In genomic region chr18:45861926-45862325, GRCh38 we compare ENCODE assay signal across 29 cellular contexts. TPM values are rescaled to one million over a fixed set of nuclear protein-coding genes. Genes with fewer than 3 reads are reported as not detected.
"Had no signal": no experiment of that assay in that cellular context is flagged by ENCODE, and none has a peak within 500 bp of the region (broad histone marks: within the 10 kb centered on the region; RNA-seq: fewer than 3 reads in every experiment).

No MANE protein-coding gene starts in this region.

- H3K4me1 Mint-ChIP-seq: brain had no signal

- H3K4me1 ChIP-seq: SJCRH30 had no signal

- H3K4me3 Mint-ChIP-seq: activated CD4-positive, alpha-beta T cell treated with anti-CD3 and anti-CD28 coated beads, Interleukin-2, amount 10 ng/mL, durations not matched to agents 24 days and 14 days; activated CD8-positive, alpha-beta T cell treated with anti-CD3 and anti-CD28 coated beads for 36 hours; activated naive CD4-positive, alpha-beta T cell treated with anti-CD3 and anti-CD28 coated beads for 36 hours; activated naive CD8-positive, alpha-beta T cell; activated naive CD8-positive, alpha-beta T cell treated with anti-CD3 and anti-CD28 coated beads, Interleukin-2, amount 50 U/mL, for 24 hours; activated T-helper 1 cell treated with anti-CD3 and anti-CD28 coated beads, Interleukin-12 subunit alpha, Interleukin-12 subunit beta, Interleukin-2, Interleukin-4 antibody, amounts not matched to agents 30 ng/mL and 10 ng/mL and 1 ng/mL, durations not matched to agents 14 hours and 24 hours and 36 hours; brain; T-helper 2 cell treated with Interferon-gamma antibody and Interleukin-4, amounts not matched to agents 5 μg/mL and 100 μg/mL, for 36 hours had no signal

- H3K27ac ChIP-seq: SJCRH30, SK-N-MC had no signal

- H3K9me3 Mint-ChIP-seq: activated naive CD8-positive, alpha-beta T cell treated with anti-CD3 and anti-CD28 coated beads, Interleukin-2, amount 50 U/mL, for 24 hours; activated T-helper 1 cell treated with anti-CD3 and anti-CD28 coated beads, Interleukin-12 subunit alpha, Interleukin-12 subunit beta, Interleukin-2, Interleukin-4 antibody, amounts not matched to agents 30 ng/mL and 10 ng/mL and 1 ng/mL, durations not matched to agents 14 hours and 24 hours and 36 hours; T-helper 2 cell treated with Interferon-gamma antibody and Interleukin-4, amounts not matched to agents 5 μg/mL and 100 μg/mL, for 36 hours had no signal

- H3K9me3 ChIP-seq: SJCRH30 had no signal

- DNase-seq: activated CD4-positive, alpha-beta T cell treated with anti-CD3 and anti-CD28 coated beads, Interleukin-2, amount 10 ng/mL, durations not matched to agents 24 days and 14 days; activated CD4-positive, alpha-beta T cell treated with anti-CD3 and anti-CD28 coated beads, Interleukin-2, amount 50 U/mL, for 4 hours; activated CD8-positive, alpha-beta T cell treated with anti-CD3 and anti-CD28 coated beads for 36 hours; activated gamma-delta T cell treated with Interleukin-2 at 50 U/mL for 16 hours; activated naive CD4-positive, alpha-beta T cell treated with anti-CD3 and anti-CD28 coated beads for 36 hours; activated naive CD8-positive, alpha-beta T cell treated with anti-CD3 and anti-CD28 coated beads, Interleukin-2, amount 50 U/mL, for 24 hours; activated T-cell treated with anti-CD3 and anti-CD28 coated beads, Interleukin-2, amount 50 U/mL, for 1 hour; anterior cingulate cortex; central memory CD4-positive, alpha-beta T cell; NCI-H1048; NCI-H1105 treated with DMSO at 0.1 percent for 48 hours; NCI-H1436; NCI-H1694; NCI-H1930; NCI-H2081 treated with DMSO at 0.1 percent for 48 hours; NCI-H345; NCI-H524 treated with DMSO at 0.1 percent for 48 hours; SHP77; SJCRH30 had no signal

- H3K27ac Mint-ChIP-seq: activated CD4-positive, alpha-beta T cell treated with anti-CD3 and anti-CD28 coated beads, Interleukin-2, amount 10 ng/mL, durations not matched to agents 24 days and 14 days; activated CD8-positive, alpha-beta T cell treated with anti-CD3 and anti-CD28 coated beads for 36 hours; activated naive CD4-positive, alpha-beta T cell treated with anti-CD3 and anti-CD28 coated beads for 36 hours; activated naive CD8-positive, alpha-beta T cell treated with anti-CD3 and anti-CD28 coated beads, Interleukin-2, amount 50 U/mL, for 24 hours; activated T-helper 1 cell treated with anti-CD3 and anti-CD28 coated beads, Interleukin-12 subunit alpha, Interleukin-12 subunit beta, Interleukin-2, Interleukin-4 antibody, amounts not matched to agents 30 ng/mL and 10 ng/mL and 1 ng/mL, durations not matched to agents 14 hours and 24 hours and 36 hours; brain; T-helper 2 cell treated with Interferon-gamma antibody and Interleukin-4, amounts not matched to agents 5 μg/mL and 100 μg/mL, for 36 hours had no signal

- H3K27me3 ChIP-seq: SJCRH30 had no signal

- H3K27me3 Mint-ChIP-seq: activated CD4-positive, alpha-beta T cell treated with anti-CD3 and anti-CD28 coated beads, Interleukin-2, amount 10 ng/mL, durations not matched to agents 24 days and 14 days; activated CD8-positive, alpha-beta T cell treated with anti-CD3 and anti-CD28 coated beads for 36 hours; activated naive CD8-positive, alpha-beta T cell; activated naive CD8-positive, alpha-beta T cell treated with anti-CD3 and anti-CD28 coated beads, Interleukin-2, amount 50 U/mL, for 24 hours; brain had no signal

- H3K4me3 ChIP-seq: SJCRH30, SK-N-MC had no signal

- ATAC-seq: activated CD8-positive, alpha-beta T cell treated with anti-CD3 and anti-CD28 coated beads for 36 hours; activated naive CD8-positive, alpha-beta T cell treated with anti-CD3 and anti-CD28 coated beads, Interleukin-2, amount 50 U/mL, for 24 hours; Panc1 had no signal

RNA-seq across cellular contexts. Expression of gene SIGLEC15, which starts 36.5 kb away (rescaled TPM):
- total RNA-seq: activated CD4-positive, alpha-beta T cell treated with anti-CD3 and anti-CD28 coated beads, Interleukin-2, amount 10 ng/mL, durations not matched to agents 24 days and 14 days; activated CD8-positive, alpha-beta memory T cell treated with anti-CD3 and anti-CD28 coated beads for 36 hours; activated CD8-positive, alpha-beta T cell treated with anti-CD3 and anti-CD28 coated beads for 36 hours; activated naive CD4-positive, alpha-beta T cell treated with anti-CD3 and anti-CD28 coated beads for 36 hours; activated T-helper 1 cell treated with anti-CD3 and anti-CD28 coated beads, Interleukin-12 subunit alpha, Interleukin-12 subunit beta, Interleukin-2, Interleukin-4 antibody, amounts not matched to agents 30 ng/mL and 10 ng/mL and 1 ng/mL, durations not matched to agents 14 hours and 24 hours and 36 hours; MCF 10A; NCI-H460; T-helper 1 cell treated with Interleukin-12 subunit alpha and Interleukin-12 subunit beta and Interleukin-4 antibody, amounts not matched to agents 30 ng/mL and 1 ng/mL, for 36 hours had no signal
